ENCODE assay signal across 1 cellular context in the genomic region with DNA sequence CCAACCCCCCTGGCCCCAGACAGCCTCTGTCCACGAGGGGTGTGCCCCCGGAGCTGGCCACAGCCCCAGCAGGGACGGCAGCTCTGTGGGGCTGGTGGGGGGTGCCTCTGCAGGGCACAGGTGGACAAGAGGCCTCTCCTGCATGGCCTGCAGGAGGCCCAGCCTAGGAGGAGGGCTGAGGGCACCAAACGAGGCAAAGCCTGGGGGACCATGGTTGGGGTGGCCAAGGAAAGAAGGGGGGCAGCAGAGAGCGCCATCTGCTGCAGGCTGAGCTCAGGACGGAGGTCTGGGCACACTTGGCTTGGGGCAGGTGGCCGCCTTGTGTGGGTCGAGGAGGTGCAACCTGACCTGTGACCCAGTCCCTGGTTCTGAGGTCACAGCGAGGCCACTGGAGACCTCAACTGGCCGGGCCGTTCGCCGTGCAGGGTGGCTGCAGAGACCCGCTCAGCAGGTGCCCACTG.
TF ChIP-seq lines count a peak whose summit lies in the region.

No MANE protein-coding gene starts in this region.

TF ChIP-seq in K562, 482 proteins besides CTCF, POLR2A, EP300 and RAD21:
- TF ChIP-seq RBFOX2 (IDR thresholded peaks at IDR 0.05; ENCODE audit: low read depth, low read length) (0 out of 2 replicates have a peak, but pooled peaks have one; percentile 3), CBX8 (IDR thresholded peaks at IDR 0.05; ENCODE audit: borderline replicate concordance, extremely low read depth, low read depth, low read length, poor library complexity, severe bottlenecking) (no peak)
